9 cellular contexts compared by ENCODE assay signal in genomic region chr7:22723171-22723601, GRCh38. TPM values are rescaled to one million over a fixed set of nuclear protein-coding genes. Genes with fewer than 3 reads are reported as not detected.
DNase-seq lines count a peak whose midpoint lies in the region; ATAC-seq lines count a peak whose summit lies in the region.
"Had no signal": no experiment of that assay in that cellular context is flagged by ENCODE, and none has a peak within 500 bp of the region (broad histone marks: within the 10 kb centered on the region; RNA-seq: fewer than 3 reads in every experiment).

No MANE protein-coding gene starts in this region.

- H3K4me1 ChIP-seq in Karpas-422 (ENCODE audit: low read length), result peaks cover 20% of the 10 kb centered on the region
- H3K4me1 ChIP-seq in adipocyte (ENCODE audit: control insufficient read depth, insufficient read depth, low read length), result peaks cover 70% of the 10 kb centered on the region

- no peak overlapping the region for H3K27ac ChIP-seq in Karpas-422 (ENCODE audit: low read length)

- H3K36me3 Mint-ChIP-seq in stimulated activated naive B cell treated with anti-CD40 and anti-IgM and Interleukin-4, amounts not matched to agents 10 μg/mL and 1 μg/mL and 100 μg/mL, for 72 hours, result peaks cover 4 to 8% of the 10 kb centered on the region in 2 donors

- no peak overlapping the region for H3K4me2 ChIP-seq in Karpas-422 (ENCODE audit: low read depth, low read length, poor library complexity, severe bottlenecking)

- H3K36me3 ChIP-seq in Karpas-422 (ENCODE audit: insufficient read depth, low read length) (no peaks in the 10 kb centered on the region), adipocyte (ENCODE audit: control insufficient read depth, insufficient read depth, low read length, severe bottlenecking) (no peaks in the 10 kb centered on the region)

- H3K79me2 ChIP-seq in Karpas-422 (ENCODE audit: low read length), result no peaks in the 10 kb centered on the region

- no peaks in the 10 kb centered on the region for H3K9me2 ChIP-seq in Karpas-422 (replicated peaks; ENCODE audit: insufficient read depth, low read length)

- H3K27me3 ChIP-seq in Karpas-422 (ENCODE audit: low read length) (no peaks in the 10 kb centered on the region), adipocyte (replicated peaks; ENCODE audit: control insufficient read depth, insufficient read depth, low read length) (no peaks in the 10 kb centered on the region)

- peak; percentile 29 to 35 for ATAC-seq in stimulated activated naive B cell treated with anti-CD40 and anti-IgM and Interleukin-4, amounts not matched to agents 10 μg/mL and 1 μg/mL and 100 μg/mL, for 72 hours (replicated peaks)
- no peak for ATAC-seq in GM18519 (IDR thresholded peaks at IDR 0.05; ENCODE audit: low FRiP score, unreplicated experiment)
- no peak for ATAC-seq in HG02973 (IDR thresholded peaks at IDR 0.05; ENCODE audit: unreplicated experiment)
- no peak for ATAC-seq in HG03097 (IDR thresholded peaks at IDR 0.05; ENCODE audit: low FRiP score, unreplicated experiment)
- no peak for ATAC-seq in GM19324 (IDR thresholded peaks at IDR 0.05; ENCODE audit: low FRiP score, unreplicated experiment)

- H2AFZ ChIP-seq in Karpas-422 (ENCODE audit: low read length), result no peak overlapping the region

- H3K4me1 Mint-ChIP-seq in stimulated activated naive B cell treated with anti-CD40 and anti-IgM and Interleukin-4, amounts not matched to agents 10 μg/mL and 1 μg/mL and 100 μg/mL, for 72 hours, result peaks cover 61 to 93% of the 10 kb centered on the region in 2 donors

- H3K9me3 ChIP-seq in Karpas-422 (ENCODE audit: low read length), result no peaks in the 10 kb centered on the region
- H3K9me3 ChIP-seq in adipocyte (ENCODE audit: control insufficient read depth, low read length), result no peaks in the 10 kb centered on the region

- H3K9ac ChIP-seq in Karpas-422 (ENCODE audit: low read length) (no peak overlapping the region), adipocyte (ENCODE audit: low read length) (peak overlapping the region; percentile 50)

- no peaks in the 10 kb centered on the region for H4K20me1 ChIP-seq in Karpas-422 (ENCODE audit: insufficient read depth, low read depth, low read length)

- H3K27ac Mint-ChIP-seq in stimulated activated naive B cell treated with anti-CD40 and anti-IgM and Interleukin-4, amounts not matched to agents 10 μg/mL and 1 μg/mL and 100 μg/mL, for 72 hours, result peak overlapping the region; percentile 87

- no peaks in the 10 kb centered on the region for H3K27me3 Mint-ChIP-seq in stimulated activated naive B cell treated with anti-CD40 and anti-IgM and Interleukin-4, amounts not matched to agents 10 μg/mL and 1 μg/mL and 100 μg/mL, for 72 hours

- DNase-seq in Karpas-422, result peak; percentile 10
- peak; percentile 40 for DNase-seq in adipocyte (ENCODE audit: low read depth)
- DNase-seq in hypothalamus (lab: John Stamatoyannopoulos, UW), result peak in 32 of 51 donors; percentile 9 to 68 (median 33)
- no peak for DNase-seq in stimulated activated naive B cell treated with anti-CD40 and anti-IgM and Interleukin-4, amounts not matched to agents 10 μg/mL and 1 μg/mL and 100 μg/mL, for 72 hours
- DNase-seq: stimulated activated CD4-positive, alpha-beta T cell treated with anti-CD3 and anti-CD28 coated beads, Interleukin-15, amount 100 ng/mL, for 24 hours had no signal

- H3K4me3 ChIP-seq in Karpas-422 (ENCODE audit: low read length) (no peak overlapping the region), adipocyte (ENCODE audit: low read length) (peak overlapping the region; percentile 20)

- peak overlapping the region; percentile 12 to 64 for H3K4me3 Mint-ChIP-seq in stimulated activated naive B cell treated with anti-CD40 and anti-IgM and Interleukin-4, amounts not matched to agents 10 μg/mL and 1 μg/mL and 100 μg/mL, for 72 hours

- H3K9me3 Mint-ChIP-seq in stimulated activated naive B cell treated with anti-CD40 and anti-IgM and Interleukin-4, amounts not matched to agents 10 μg/mL and 1 μg/mL and 100 μg/mL, for 72 hours, result no peaks in the 10 kb centered on the region

RNA-seq across cellular contexts. Expression of gene IL6, which starts 3.8 kb away (rescaled TPM):
- total RNA-seq in Karpas-422 (2014; rRNA removed; shearing (Covaris generic); ENCODE audit: low replicate concordance), result 0.25 TPM in 1 of 2 replicates, not detected in the other

Comparison
In these comparisons a context has a peak if more than half of its experiments do, and no peak if none do; other contexts are left out.
1. ATAC-seq: peak in stimulated activated naive B cell treated with anti-CD40 and anti-IgM and Interleukin-4, amounts not matched to agents 10 μg/mL and 1 μg/mL and 100 μg/mL, for 72 hours (2 of 2); none in GM18519 (single experiment), HG02973 (single experiment), HG03097 (single experiment) and GM19324 (single experiment).